Comparison of ENCODE assay signal across 1 cellular context in the genomic region with DNA sequence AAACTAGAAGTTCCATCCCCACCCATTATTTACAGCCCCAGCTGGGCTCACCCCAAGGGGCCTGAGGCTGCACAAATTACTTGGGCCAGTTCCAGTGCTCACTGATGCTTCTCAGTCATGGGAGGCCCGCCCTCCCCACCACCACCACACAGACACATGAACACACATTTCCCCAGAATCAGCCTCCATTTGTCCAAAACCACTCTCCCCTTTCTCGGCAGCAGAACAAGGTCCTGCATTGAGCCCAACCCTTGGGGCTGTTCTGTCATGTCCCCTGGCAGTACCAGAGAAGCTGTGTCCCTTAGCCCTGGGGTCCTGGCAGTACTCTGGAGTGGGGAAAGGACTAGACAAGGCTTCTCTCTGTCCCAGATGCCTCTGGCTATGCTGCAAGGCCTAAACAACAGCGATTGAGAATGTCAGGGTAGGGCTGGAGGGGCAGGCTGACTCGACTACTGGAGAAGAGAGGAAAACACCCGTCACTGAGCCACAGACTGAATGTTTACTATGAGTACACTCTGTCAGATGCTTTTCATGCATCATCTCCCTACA.
TF ChIP-seq lines count a peak whose summit lies in the region.

No MANE protein-coding gene starts in this region.

TF ChIP-seq in K562, 482 proteins besides CTCF, POLR2A, EP300 and RAD21:
- TF ChIP-seq ZNF232 (CRISPR knock-in tag; IDR thresholded peaks at IDR 0.05) (no peak), ZNF740 (CRISPR knock-in tag; IDR thresholded peaks at IDR 0.05) (no peak), ZNF740 (tag; IDR thresholded peaks at IDR 0.05) (no peak), NCOR1 (IDR thresholded peaks at IDR 0.05) (no peak), ZNF134 (CRISPR knock-in tag; conservative IDR thresholded peaks at IDR 0.05) (no peak), HDGF (IDR thresholded peaks at IDR 0.05) (no peak), ZNF146 (CRISPR knock-in tag; IDR thresholded peaks at IDR 0.05; ENCODE audit: unreplicated experiment) (no peak), ZNF354B (CRISPR knock-in tag; IDR thresholded peaks at IDR 0.05) (no peak)
- TF ChIP-seq, protein P1, sequence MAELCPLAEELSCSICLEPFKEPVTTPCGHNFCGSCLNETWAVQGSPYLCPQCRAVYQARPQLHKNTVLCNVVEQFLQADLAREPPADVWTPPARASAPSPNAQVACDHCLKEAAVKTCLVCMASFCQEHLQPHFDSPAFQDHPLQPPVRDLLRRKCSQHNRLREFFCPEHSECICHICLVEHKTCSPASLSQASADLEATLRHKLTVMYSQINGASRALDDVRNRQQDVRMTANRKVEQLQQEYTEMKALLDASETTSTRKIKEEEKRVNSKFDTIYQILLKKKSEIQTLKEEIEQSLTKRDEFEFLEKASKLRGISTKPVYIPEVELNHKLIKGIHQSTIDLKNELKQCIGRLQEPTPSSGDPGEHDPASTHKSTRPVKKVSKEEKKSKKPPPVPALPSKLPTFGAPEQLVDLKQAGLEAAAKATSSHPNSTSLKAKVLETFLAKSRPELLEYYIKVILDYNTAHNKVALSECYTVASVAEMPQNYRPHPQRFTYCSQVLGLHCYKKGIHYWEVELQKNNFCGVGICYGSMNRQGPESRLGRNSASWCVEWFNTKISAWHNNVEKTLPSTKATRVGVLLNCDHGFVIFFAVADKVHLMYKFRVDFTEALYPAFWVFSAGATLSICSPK (IDR thresholded peaks at IDR 0.05; ENCODE audit: borderline replicate concordance), result no peak
- TF ChIP-seq, protein P2, sequence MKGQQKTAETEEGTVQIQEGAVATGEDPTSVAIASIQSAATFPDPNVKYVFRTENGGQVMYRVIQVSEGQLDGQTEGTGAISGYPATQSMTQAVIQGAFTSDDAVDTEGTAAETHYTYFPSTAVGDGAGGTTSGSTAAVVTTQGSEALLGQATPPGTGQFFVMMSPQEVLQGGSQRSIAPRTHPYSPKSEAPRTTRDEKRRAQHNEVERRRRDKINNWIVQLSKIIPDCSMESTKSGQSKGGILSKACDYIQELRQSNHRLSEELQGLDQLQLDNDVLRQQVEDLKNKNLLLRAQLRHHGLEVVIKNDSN (CRISPR knock-in tag; IDR thresholded peaks at IDR 0.05), result no peak
